Comparison of ENCODE assay signal across 17 cellular contexts in the genomic region with DNA sequence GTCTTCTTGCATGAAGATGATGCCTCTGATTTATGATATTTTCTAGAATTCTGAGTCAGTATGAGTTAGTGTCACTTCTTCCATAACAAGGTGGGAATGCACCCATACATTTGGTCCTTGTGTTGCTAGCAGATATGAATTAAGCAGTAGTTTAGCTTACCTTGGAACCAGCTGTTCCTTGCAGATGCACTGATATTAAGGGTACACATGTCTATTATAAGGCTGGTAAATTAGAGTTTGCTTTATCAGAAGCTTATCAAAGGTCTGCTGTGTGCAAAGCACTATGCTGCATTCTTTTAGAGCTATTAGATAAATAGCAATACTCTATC. TPM values are rescaled to one million over a fixed set of nuclear protein-coding genes. Genes with fewer than 3 reads are reported as not detected.
A peak's percentile ranks its signal among the peaks of the same experiment; 100 is the strongest.
DNase-seq lines count a peak whose midpoint lies in the region; ATAC-seq, FAIRE-seq and TF ChIP-seq lines count a peak whose summit lies in the region.
"Had no signal": no experiment of that assay in that cellular context is flagged by ENCODE, and none has a peak within 500 bp of the region (broad histone marks: within the 10 kb centered on the region; RNA-seq: fewer than 3 reads in every experiment).

No MANE protein-coding gene starts in this region.

- no peak overlapping the region for H3K9ac ChIP-seq in BLaER1 treated with 17β-estradiol and CSF1 and Interleukin-3, amounts not matched to agents 10 nM and 100 nM
- H3K9ac ChIP-seq in SK-N-MC (ENCODE audit: insufficient read length), result no peak overlapping the region

- ATAC-seq in activated T-cell treated with anti-CD3 and anti-CD28 coated beads, Interleukin-2, amount 50 U/mL, for 72 hours (replicated peaks in 1 of 2), result peak; percentile 67 to 72

- no peak for TF ChIP-seq POLR2A in H54 (IDR thresholded peaks at IDR 0.05; ENCODE audit: low read depth, low read length)

- H3K36me3 Mint-ChIP-seq in activated T-cell treated with anti-CD3 and anti-CD28 coated beads, Interleukin-2, amount 50 U/mL, for 72 hours (ENCODE audit: insufficient read depth in 2 of 2), result peaks cover 0 to 3% of the 10 kb centered on the region in 2 donors
- H3K36me3 Mint-ChIP-seq in nephron progenitor cell (ENCODE audit: low read depth), result peaks cover 18% of the 10 kb centered on the region

- no peak overlapping the region for H3K4me3 ChIP-seq in BLaER1 treated with 17β-estradiol and CSF1 and Interleukin-3, amounts not matched to agents 10 nM and 100 nM
- H3K4me3 ChIP-seq in SK-N-MC, result no peak overlapping the region; the same call in 1 of the 2 replicates
- no peak overlapping the region for H3K4me3 ChIP-seq in small intestine (ENCODE audit: low read depth in 1 of 2, low read length in 2 of 2)

- H3K27me3 ChIP-seq in BLaER1 treated with 17β-estradiol and CSF1 and Interleukin-3, amounts not matched to agents 10 nM and 100 nM, result no peaks in the 10 kb centered on the region
- no peaks in the 10 kb centered on the region for H3K27me3 ChIP-seq in small intestine (ENCODE audit: control insufficient read depth in 2 of 2, insufficient read depth in 2 of 2, low read length in 2 of 2)

- DNase-seq in activated T-cell treated with anti-CD3 and anti-CD28 coated beads, Interleukin-2, amount 50 U/mL, for 72 hours, result no peak
- no peak for DNase-seq in activated T-cell treated with anti-CD3 and anti-CD28 coated beads, Interleukin-2, amount 50 U/mL, for 48 hours
- DNase-seq in SK-N-MC (ENCODE audit: low read depth, low spot score) (no peak), nephron progenitor cell (no peak), GOT3 (lab: John Stamatoyannopoulos, UW) (no peak), small intestine (no peak), H54 (ENCODE audit: insufficient read length, low spot score) (no peak)
- DNase-seq: KBM-7, NCI-H1105, NCI-H1694, RPMI8226, SHP77 treated with DMSO at 0.1 percent for 48 hours had no signal

- H3K4me1 ChIP-seq in BLaER1 treated with 17β-estradiol and CSF1 and Interleukin-3, amounts not matched to agents 10 nM and 100 nM, result peaks cover 90 to 100% (median 95%) of the 10 kb centered on the region in 10 experiments
- peaks cover 0 to 3% of the 10 kb centered on the region in 2 donors for H3K4me1 ChIP-seq in small intestine (ENCODE audit: control insufficient read depth in 2 of 2, insufficient read depth in 1 of 2, low read depth in 1 of 2, low read length in 1 of 2)

- peaks cover under 1 to 50% (median 24%) of the 10 kb centered on the region in 11 experiments; a peak in 15 of 22 replicates for H3K36me3 ChIP-seq in BLaER1 treated with 17β-estradiol and CSF1 and Interleukin-3, amounts not matched to agents 10 nM and 100 nM
- H3K36me3 ChIP-seq in SK-N-MC (ENCODE audit: insufficient read depth, low read length), result no peaks in the 10 kb centered on the region; the same call in 1 of the 2 replicates
- no peaks in the 10 kb centered on the region for H3K36me3 ChIP-seq in small intestine (ENCODE audit: control insufficient read depth in 2 of 2, insufficient read depth in 2 of 2, low read length in 2 of 2)

- H3K27me3 Mint-ChIP-seq in activated T-cell treated with anti-CD3 and anti-CD28 coated beads, Interleukin-2, amount 50 U/mL, for 72 hours (ENCODE audit: low read depth), result no peaks in the 10 kb centered on the region
- H3K27me3 Mint-ChIP-seq in nephron progenitor cell (ENCODE audit: low read depth, poor library complexity), result no peaks in the 10 kb centered on the region

- H3K4me2 ChIP-seq in BLaER1 treated with 17β-estradiol and CSF1 and Interleukin-3, amounts not matched to agents 10 nM and 100 nM, result peak overlapping the region; percentile 56 to 87 (median 74); a peak in 21 of 22 replicates

- H3K27ac Mint-ChIP-seq in activated T-cell treated with anti-CD3 and anti-CD28 coated beads, Interleukin-2, amount 50 U/mL, for 72 hours, result no peak overlapping the region
- H3K27ac Mint-ChIP-seq in nephron progenitor cell, result peak overlapping the region; percentile 7

- no peaks in the 10 kb centered on the region for H3K9me3 Mint-ChIP-seq in activated T-cell treated with anti-CD3 and anti-CD28 coated beads, Interleukin-2, amount 50 U/mL, for 72 hours
- peaks cover 3% of the 10 kb centered on the region for H3K9me3 Mint-ChIP-seq in nephron progenitor cell

- no peak overlapping the region for H3K4me3 Mint-ChIP-seq in activated T-cell treated with anti-CD3 and anti-CD28 coated beads, Interleukin-2, amount 50 U/mL, for 72 hours
- no peak overlapping the region for H3K4me3 Mint-ChIP-seq in nephron progenitor cell

- no peak for FAIRE-seq in small intestine (lab: Jason Lieb, UNC)
- no peak for FAIRE-seq in H54 (lab: Jason Lieb, UNC)
- FAIRE-seq: D721Med, GM12892, GM18507, H1 had no signal

- no peaks in the 10 kb centered on the region for H3K9me3 ChIP-seq in BLaER1 treated with 17β-estradiol and CSF1 and Interleukin-3, amounts not matched to agents 10 nM and 100 nM (replicated peaks in 1 of 11)
- H3K9me3 ChIP-seq in SK-N-MC (ENCODE audit: low read depth, low read length) (no peaks in the 10 kb centered on the region), small intestine (ENCODE audit: control insufficient read depth, low read depth) (no peaks in the 10 kb centered on the region)

- peaks cover 58% of the 10 kb centered on the region for H3K4me1 Mint-ChIP-seq in activated T-cell treated with anti-CD3 and anti-CD28 coated beads, Interleukin-2, amount 50 U/mL, for 72 hours (ENCODE audit: low read depth)
- peaks cover 61% of the 10 kb centered on the region for H3K4me1 Mint-ChIP-seq in nephron progenitor cell

- H4K20me1 ChIP-seq in BLaER1 treated with 17β-estradiol and CSF1 and Interleukin-3, amounts not matched to agents 10 nM and 100 nM, result peaks cover 0 to 90% (median 0%) of the 10 kb centered on the region in 11 experiments; a peak in 6 of 22 replicates

- no peak for TF ChIP-seq CTCF in nephron progenitor cell (IDR thresholded peaks at IDR 0.05)

- peak overlapping the region in 6 of 11 experiments; percentile 71 to 80 (median 76); a peak in 8 of 22 replicates for H3K27ac ChIP-seq in BLaER1 treated with 17β-estradiol and CSF1 and Interleukin-3, amounts not matched to agents 10 nM and 100 nM
- peak overlapping the region; percentile 71 for H3K27ac ChIP-seq in SK-N-MC
- H3K27ac ChIP-seq in small intestine (ENCODE audit: low read depth in 1 of 2, low read length in 1 of 2), result no peak overlapping the region

RNA-seq across cellular contexts. Expression of gene AFF1, which starts 36.5 kb away (rescaled TPM):
- total RNA-seq in activated T-cell treated with anti-CD3 and anti-CD28 coated beads, Interleukin-2, amount 50 U/mL, for 72 hours, result 10 to 100 TPM; 57.5 to 68.6 TPM
- 10 to 100 TPM in 1 of 3 donors, 1 to 10 TPM in 2; 5.4 to 11.4 (median 9.4) TPM for polyA plus RNA-seq in small intestine

Comparison
In these comparisons a context has a peak if more than half of its experiments do, and no peak if none do; other contexts are left out.
1. H3K27ac ChIP-seq: peak in BLaER1 treated with 17β-estradiol and CSF1 and Interleukin-3, amounts not matched to agents 10 nM and 100 nM (6 of 11) and SK-N-MC (single experiment); none in small intestine (0 of 2).